17 cellular contexts compared by ENCODE assay signal in the genomic region with DNA sequence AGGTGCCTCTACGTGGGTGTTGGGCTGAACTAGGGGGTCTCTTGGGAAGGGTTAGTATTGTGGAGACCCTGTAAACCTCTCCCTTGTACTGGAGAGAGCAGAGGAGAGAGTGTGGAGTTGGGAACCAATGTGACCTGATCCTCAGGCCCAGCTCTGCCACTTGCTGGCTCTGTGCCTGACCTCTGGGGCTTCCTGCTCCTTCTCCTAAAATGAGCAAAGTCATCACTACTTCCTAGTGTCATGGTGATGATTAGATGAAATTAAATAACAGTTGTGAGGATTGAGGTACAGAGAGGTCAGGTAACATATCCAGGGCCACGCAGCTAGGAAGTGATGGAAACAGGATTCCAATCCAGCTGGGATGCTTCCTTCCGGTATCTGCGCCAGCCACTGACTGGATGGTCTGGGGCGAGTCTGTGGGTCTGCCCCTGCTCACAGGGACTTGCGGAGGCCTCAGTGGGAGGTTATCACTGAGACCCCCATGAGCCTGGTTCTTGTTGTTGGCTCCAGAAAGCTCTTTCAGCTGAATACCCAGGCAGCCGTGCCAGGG. TPM values are rescaled to one million over a fixed set of nuclear protein-coding genes. Genes with fewer than 3 reads are reported as not detected.
DNase-seq lines count a peak whose midpoint lies in the region; ATAC-seq and TF ChIP-seq lines count a peak whose summit lies in the region.
"Had no signal": no experiment of that assay in that cellular context is flagged by ENCODE, and none has a peak within 500 bp of the region (broad histone marks: within the 10 kb centered on the region; RNA-seq: fewer than 3 reads in every experiment).

No MANE protein-coding gene starts in this region.

- intact Hi-C loops in activated CD4-positive, alpha-beta T cell treated with anti-CD3 and anti-CD28 coated beads for 36 hours (cut with DNase I, micrococcal nuclease) = loop anchor here (5.0 kb wide), 3 partner anchors 208 to 248 kb away; a partner anchor contains a TSS
- intact Hi-C loops in A673 (cut with micrococcal nuclease; ENCODE audit: unreplicated experiment) = no loop called here

- no peak overlapping the region for H3K27ac ChIP-seq in A673 (ENCODE audit: low read depth, low read length, poor library complexity, severe bottlenecking)
- H3K27ac ChIP-seq: neutrophil, sigmoid colon had no signal

- no peaks in the 10 kb centered on the region for H3K4me1 ChIP-seq in A673 (ENCODE audit: insufficient read depth, low read length, poor library complexity, severe bottlenecking)

- peaks cover 38% of the 10 kb centered on the region for H3K36me3 Mint-ChIP-seq in activated CD4-positive, alpha-beta T cell treated with anti-CD3 and anti-CD28 coated beads for 36 hours (ENCODE audit: low read depth)
- H3K36me3 Mint-ChIP-seq in HFFc6 (ENCODE audit: low read depth) = peaks cover 50% of the 10 kb centered on the region
- H3K36me3 Mint-ChIP-seq in activated T-helper 17 cell treated with anti-CD3 and anti-CD28 coated beads, Interleukin-2, amount 50 U/mL, for 72 hours (ENCODE audit: low read depth) = peaks cover 79% of the 10 kb centered on the region
- peaks cover 4% of the 10 kb centered on the region for H3K36me3 Mint-ChIP-seq in natural killer cell treated with Interleukin-12 subunit alpha and Interleukin-12 subunit beta and Interleukin-15 and Interleukin-18, amount 100 ng/mL, for 72 hours

- ATAC-seq in activated CD4-positive, alpha-beta T cell treated with anti-CD3 and anti-CD28 coated beads for 36 hours = no peak
- no peak for ATAC-seq in activated T-helper 17 cell treated with anti-CD3 and anti-CD28 coated beads, Interleukin-2, amount 50 U/mL, for 72 hours (replicated peaks)
- ATAC-seq in natural killer cell treated with Interleukin-12 subunit alpha and Interleukin-12 subunit beta and Interleukin-15 and Interleukin-18, amount 100 ng/mL, for 72 hours = no peak

- H3K36me3 ChIP-seq in A673 (ENCODE audit: insufficient read depth, low read length, poor library complexity, severe bottlenecking) = no peaks in the 10 kb centered on the region

- TF ChIP-seq CTCF in HFFc6 (IDR thresholded peaks at IDR 0.05) (no peak), A673 (conservative IDR thresholded peaks at IDR 0.05; ENCODE audit: low read depth, low read length) (no peak)

- H3K27ac Mint-ChIP-seq in activated CD4-positive, alpha-beta T cell treated with anti-CD3 and anti-CD28 coated beads for 36 hours = peak overlapping the region; percentile 90
- peak overlapping the region; percentile 92 for H3K27ac Mint-ChIP-seq in HFFc6
- peak overlapping the region; percentile 82 for H3K27ac Mint-ChIP-seq in activated T-helper 17 cell treated with anti-CD3 and anti-CD28 coated beads, Interleukin-2, amount 50 U/mL, for 72 hours
- peak overlapping the region; percentile 47 to 71 for H3K27ac Mint-ChIP-seq in natural killer cell treated with Interleukin-12 subunit alpha and Interleukin-12 subunit beta and Interleukin-15 and Interleukin-18, amount 100 ng/mL, for 72 hours

- DNase-seq in activated CD4-positive, alpha-beta T cell treated with anti-CD3 and anti-CD28 coated beads for 36 hours = no peak
- DNase-seq in activated CD4-positive, alpha-beta T cell treated with anti-CD3 and anti-CD28 coated beads, Interleukin-2, amount 50 U/mL, for 4 hours = no peak
- DNase-seq in HFFc6 = no peak
- DNase-seq in natural killer cell treated with Interleukin-12 subunit alpha and Interleukin-12 subunit beta and Interleukin-15 and Interleukin-18, amount 100 ng/mL, for 72 hours (ENCODE audit: low spot score) = no peak
- DNase-seq in T-helper 9 cell = no peak
- no peak for DNase-seq in stimulated activated CD4-positive, alpha-beta T cell treated with anti-CD3 and anti-CD28 coated beads, Interleukin-2, amount 100 ng/mL, for 24 hours
- DNase-seq in A673 (ENCODE audit: low spot score) = no peak
- DNase-seq: activated gamma-delta T cell; foreskin melanocyte; NCI-H1436; sigmoid colon; stimulated activated naive CD4-positive, alpha-beta T cell treated with Interleukin-2 at 50 U/mL for 16 hours; upper lobe of right lung had no signal

- no peaks in the 10 kb centered on the region for H3K27me3 Mint-ChIP-seq in activated CD4-positive, alpha-beta T cell treated with anti-CD3 and anti-CD28 coated beads for 36 hours
- H3K27me3 Mint-ChIP-seq in HFFc6 (ENCODE audit: insufficient read depth) = peaks cover 1% of the 10 kb centered on the region; the same call in 1 of the 2 replicates
- H3K27me3 Mint-ChIP-seq in activated T-helper 17 cell treated with anti-CD3 and anti-CD28 coated beads, Interleukin-2, amount 50 U/mL, for 72 hours = no peaks in the 10 kb centered on the region
- no peaks in the 10 kb centered on the region for H3K27me3 Mint-ChIP-seq in natural killer cell treated with Interleukin-12 subunit alpha and Interleukin-12 subunit beta and Interleukin-15 and Interleukin-18, amount 100 ng/mL, for 72 hours
- H3K27me3 Mint-ChIP-seq: IgD-negative memory B cell had no signal

- no peak overlapping the region for H3K4me3 Mint-ChIP-seq in activated CD4-positive, alpha-beta T cell treated with anti-CD3 and anti-CD28 coated beads for 36 hours
- H3K4me3 Mint-ChIP-seq in HFFc6 = peak overlapping the region; percentile 73
- H3K4me3 Mint-ChIP-seq in activated T-helper 17 cell treated with anti-CD3 and anti-CD28 coated beads, Interleukin-2, amount 50 U/mL, for 72 hours = peak overlapping the region; percentile 59
- H3K4me3 Mint-ChIP-seq in natural killer cell treated with Interleukin-12 subunit alpha and Interleukin-12 subunit beta and Interleukin-15 and Interleukin-18, amount 100 ng/mL, for 72 hours = no peak overlapping the region

- POLR2A ChIA-PET in activated CD4-positive, alpha-beta T cell treated with anti-CD3 and anti-CD28 coated beads for 36 hours (lab: Charles Lee) = interaction anchor here (0.6 kb wide), 1 partner anchor 526 kb away, joined by 3 read pairs; no protein-coding TSS in a partner anchor
- POLR2A ChIA-PET in A673 (lab: Charles Lee; ENCODE audit: low non-redundant PET) = no interaction called here

- no TSS peak for BruUV-seq in A673 (replicated peaks; lab: Mats Ljungman, UMichigan)

- peaks cover 82% of the 10 kb centered on the region for H3K4me1 Mint-ChIP-seq in activated CD4-positive, alpha-beta T cell treated with anti-CD3 and anti-CD28 coated beads for 36 hours
- peaks cover 77% of the 10 kb centered on the region for H3K4me1 Mint-ChIP-seq in HFFc6 (ENCODE audit: low read depth)
- peaks cover 57% of the 10 kb centered on the region for H3K4me1 Mint-ChIP-seq in activated T-helper 17 cell treated with anti-CD3 and anti-CD28 coated beads, Interleukin-2, amount 50 U/mL, for 72 hours
- H3K4me1 Mint-ChIP-seq in natural killer cell treated with Interleukin-12 subunit alpha and Interleukin-12 subunit beta and Interleukin-15 and Interleukin-18, amount 100 ng/mL, for 72 hours (ENCODE audit: low read depth in 2 of 2) = peaks cover 58 to 65% of the 10 kb centered on the region in 2 donors

- no peak overlapping the region for H3K4me3 ChIP-seq in A673 (ENCODE audit: low read depth, low read length, poor library complexity, severe bottlenecking)
- H3K4me3 ChIP-seq: lung, sigmoid colon, upper lobe of right lung had no signal

- no peaks in the 10 kb centered on the region for H3K9me3 ChIP-seq in A673 (ENCODE audit: low read depth, low read length, poor library complexity, severe bottlenecking)
- H3K9me3 ChIP-seq: neutrophil, sigmoid colon, upper lobe of right lung had no signal

- no peaks in the 10 kb centered on the region for H3K27me3 ChIP-seq in A673 (replicated peaks; ENCODE audit: insufficient read depth, low read depth, low read length, poor library complexity)
- H3K27me3 ChIP-seq: neutrophil, sigmoid colon, upper lobe of right lung had no signal

- CTCF ChIA-PET in activated CD4-positive, alpha-beta T cell treated with anti-CD3 and anti-CD28 coated beads for 36 hours (lab: Charles Lee) = interaction anchor here (1.3 to 3.0 kb wide), 2 partner anchors 10 to 15 kb away, joined by 4 to 18 read pairs; a partner anchor contains a TSS
- CTCF ChIA-PET in A673 (lab: Charles Lee) = no interaction called here

- H3K9me3 Mint-ChIP-seq in activated CD4-positive, alpha-beta T cell treated with anti-CD3 and anti-CD28 coated beads for 36 hours (ENCODE audit: low read depth) = no peaks in the 10 kb centered on the region
- H3K9me3 Mint-ChIP-seq in HFFc6 = no peaks in the 10 kb centered on the region
- no peaks in the 10 kb centered on the region for H3K9me3 Mint-ChIP-seq in activated T-helper 17 cell treated with anti-CD3 and anti-CD28 coated beads, Interleukin-2, amount 50 U/mL, for 72 hours
- H3K9me3 Mint-ChIP-seq in natural killer cell treated with Interleukin-12 subunit alpha and Interleukin-12 subunit beta and Interleukin-15 and Interleukin-18, amount 100 ng/mL, for 72 hours = no peaks in the 10 kb centered on the region

RNA-seq across cellular contexts. Expression of a gene that starts 9.2 kb away (rescaled TPM):
- total RNA-seq in activated CD4-positive, alpha-beta T cell treated with anti-CD3 and anti-CD28 coated beads for 36 hours = 10 to 100 TPM; 29.9 to 49.1 TPM
- total RNA-seq in HFFc6 (2021; fragmentation: NEBNext Ultra II Directional; extraction: Animal tissue kit (Norgen Biotek cat#: 25700)) = 100 to 1,000 TPM; 129 to 161 (median 157) TPM
- total RNA-seq in activated T-helper 17 cell treated with anti-CD3 and anti-CD28 coated beads, Interleukin-2, amount 50 U/mL, for 72 hours = 10 to 100 TPM; 21.5 to 45.3 TPM
- 10 to 100 TPM; 32.2 to 44.1 TPM for total RNA-seq in natural killer cell treated with Interleukin-12 subunit alpha and Interleukin-12 subunit beta and Interleukin-15 and Interleukin-18, amount 100 ng/mL, for 72 hours
- total RNA-seq in A673 (2021) = 17.9 and 18.0 TPM in 2 replicates

Comparison
In these comparisons a context has a peak if more than half of its experiments do, and no peak if none do; other contexts are left out.
1. H3K4me3 Mint-ChIP-seq: peak in HFFc6 (single experiment) and activated T-helper 17 cell treated with anti-CD3 and anti-CD28 coated beads, Interleukin-2, amount 50 U/mL, for 72 hours (single experiment); none in activated CD4-positive, alpha-beta T cell treated with anti-CD3 and anti-CD28 coated beads for 36 hours (single experiment) and natural killer cell treated with Interleukin-12 subunit alpha and Interleukin-12 subunit beta and Interleukin-15 and Interleukin-18, amount 100 ng/mL, for 72 hours (single experiment).
2. Peak in every context shown above with its lines, with median percentiles within 50 percentile points of each other: H3K27ac Mint-ChIP-seq.